In the genomic region with DNA sequence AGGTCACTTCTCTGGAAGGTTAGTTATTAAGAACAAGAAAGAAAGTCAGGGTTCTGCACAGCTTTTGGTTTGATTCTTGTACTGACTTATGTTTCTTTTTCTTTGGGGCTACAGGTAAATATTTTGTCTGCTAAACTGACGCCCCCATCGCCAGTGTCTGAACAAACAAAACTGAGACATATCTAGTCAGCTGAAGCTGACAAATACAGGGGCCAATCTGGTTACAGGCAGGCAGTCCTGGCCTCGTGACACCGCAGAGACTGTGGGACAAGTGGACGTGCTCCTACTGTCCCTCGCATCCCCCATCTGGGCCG, we compare ENCODE assay signal across 8 cellular contexts. TPM values are rescaled to one million over a fixed set of nuclear protein-coding genes. Genes with fewer than 3 reads are reported as not detected.
DNase-seq lines count a peak whose midpoint lies in the region; ATAC-seq and TF ChIP-seq lines count a peak whose summit lies in the region.

No MANE protein-coding gene starts in this region.

- H3K27ac Mint-ChIP-seq in activated CD8-positive, alpha-beta memory T cell treated with anti-CD3 and anti-CD28 coated beads, Interleukin-2, amount 10 ng/mL, durations not matched to agents 7 days and 5 days, result peak overlapping the region; percentile 98

- H3K36me3 Mint-ChIP-seq in activated CD8-positive, alpha-beta memory T cell treated with anti-CD3 and anti-CD28 coated beads, Interleukin-2, amount 10 ng/mL, durations not matched to agents 7 days and 5 days, result peaks cover 8% of the 10 kb centered on the region

- WGBS in right lobe of liver (ENCODE audit: insufficient coverage, low coverage, low lambda C conversion rate, missing lambda C conversion rate), result 0% methylated on average over 2 of the region's 7 CpGs
- 0 to 1% methylated on average over 5 to 7 of the region's 7 CpGs for WGBS in thyroid gland, 2 donors

- no peak for DNase-seq in activated CD8-positive, alpha-beta memory T cell treated with anti-CD3 and anti-CD28 coated beads, Interleukin-2, amount 10 ng/mL, durations not matched to agents 7 days and 5 days
- DNase-seq in activated CD8-positive, alpha-beta memory T cell treated with anti-CD3 and anti-CD28 coated beads, Interleukin-2, amount 50 U/mL, for 48 hours, result no peak
- DNase-seq in astrocyte of the cerebellum (ENCODE audit: low read depth) (no peak), right lobe of liver (no peak), thyroid gland (no peak), AML-193 (lab: John Stamatoyannopoulos, UW) (no peak), OCI-M1 (lab: John Stamatoyannopoulos, UW) (no peak)

- CTCF ChIA-PET in activated CD8-positive, alpha-beta memory T cell treated with anti-CD3 and anti-CD28 coated beads, Interleukin-2, amount 10 ng/mL, durations not matched to agents 7 days and 5 days (lab: Charles Lee), result interaction anchor here (0.8 to 1.2 kb wide), 4 partner anchors 13 to 1635 kb away, joined by 3 read pairs; no protein-coding TSS in a partner anchor

- H3K4me1 Mint-ChIP-seq in activated CD8-positive, alpha-beta memory T cell treated with anti-CD3 and anti-CD28 coated beads, Interleukin-2, amount 10 ng/mL, durations not matched to agents 7 days and 5 days, result peaks cover 43% of the 10 kb centered on the region

- H3K27me3 ChIP-seq in right lobe of liver (no peaks in the 10 kb centered on the region), thyroid gland (no peaks in the 10 kb centered on the region)

- H3K36me3 ChIP-seq in right lobe of liver, result no peaks in the 10 kb centered on the region
- no peaks in the 10 kb centered on the region for H3K36me3 ChIP-seq in thyroid gland

- H3K4me3 Mint-ChIP-seq in activated CD8-positive, alpha-beta memory T cell treated with anti-CD3 and anti-CD28 coated beads, Interleukin-2, amount 10 ng/mL, durations not matched to agents 7 days and 5 days, result peak overlapping the region; percentile 91

- H3K27me3 Mint-ChIP-seq in activated CD8-positive, alpha-beta memory T cell treated with anti-CD3 and anti-CD28 coated beads, Interleukin-2, amount 10 ng/mL, durations not matched to agents 7 days and 5 days, result no peaks in the 10 kb centered on the region

- no peak for TF ChIP-seq POLR2A in right lobe of liver (IDR thresholded peaks at IDR 0.05)
- no peak for TF ChIP-seq POLR2A in thyroid gland (IDR thresholded peaks at IDR 0.05)

- no peaks in the 10 kb centered on the region for H3K9me3 ChIP-seq in right lobe of liver
- no peaks in the 10 kb centered on the region for H3K9me3 ChIP-seq in thyroid gland

- intact Hi-C loops in right lobe of liver (cut with DNase I) (no loop called here), thyroid gland (cut with DNase I) (no loop called here)

- ATAC-seq in activated CD8-positive, alpha-beta memory T cell treated with anti-CD3 and anti-CD28 coated beads, Interleukin-2, amount 10 ng/mL, durations not matched to agents 7 days and 5 days, result no peak
- ATAC-seq in right lobe of liver, result peak in 1 of 4 donors; percentile 42
- no peak for ATAC-seq in GM21526 (IDR thresholded peaks at IDR 0.05; ENCODE audit: low FRiP score, unreplicated experiment)

- H3K4me1 ChIP-seq in right lobe of liver, result peaks cover 0 to 19% (median 6%) of the 10 kb centered on the region in 4 donors
- H3K4me1 ChIP-seq in thyroid gland, result peaks cover 4 to 15% of the 10 kb centered on the region in 2 donors

- H3K4me3 ChIP-seq in astrocyte of the cerebellum (ENCODE audit: low read depth, low read length) (peak overlapping the region; percentile 70), right lobe of liver (peak overlapping the region; percentile 64 to 73 (median 68)), thyroid gland (replicated peaks in 1 of 3) (peak overlapping the region; percentile 4 to 60 (median 44))

- H3K9me3 Mint-ChIP-seq in activated CD8-positive, alpha-beta memory T cell treated with anti-CD3 and anti-CD28 coated beads, Interleukin-2, amount 10 ng/mL, durations not matched to agents 7 days and 5 days (ENCODE audit: low read depth), result no peaks in the 10 kb centered on the region

- TF ChIP-seq CTCF in astrocyte of the cerebellum (IDR thresholded peaks at IDR 0.05; ENCODE audit: low read depth, low read length, missing control alignments) (no peak), right lobe of liver (IDR thresholded peaks at IDR 0.05) (no peak), thyroid gland (IDR thresholded peaks at IDR 0.05) (no peak)

- in situ Hi-C loops in astrocyte of the cerebellum (cut with HindIII; ENCODE audit: low sequenced_read_pairs), result no loop called here

- H3K27ac ChIP-seq in right lobe of liver, result peak overlapping the region; percentile 92 to 97 (median 96)
- H3K27ac ChIP-seq in thyroid gland, result peak overlapping the region; percentile 84 to 91 (median 88)

RNA-seq across cellular contexts. Expression of gene RPL14, which starts 4.6 kb away (rescaled TPM):
- total RNA-seq in activated CD8-positive, alpha-beta memory T cell treated with anti-CD3 and anti-CD28 coated beads, Interleukin-2, amount 10 ng/mL, durations not matched to agents 7 days and 5 days, result 1,000 to 10,000 TPM; 1,755 to 2,066 TPM
- total RNA-seq in right lobe of liver (100 to 1,000 TPM; 173 to 573 (median 551) TPM), thyroid gland (100 to 1,000 TPM; 272 to 723 (median 339) TPM)

RNA-seq across cellular contexts. Expression of gene ZNF619, which starts 24.4 kb away (rescaled TPM):
- total RNA-seq in activated CD8-positive, alpha-beta memory T cell treated with anti-CD3 and anti-CD28 coated beads, Interleukin-2, amount 10 ng/mL, durations not matched to agents 7 days and 5 days, result 10 to 100 TPM; 10.1 to 11.0 TPM
- total RNA-seq in right lobe of liver, result 1 to 10 TPM; 2.0 to 5.2 (median 4.5) TPM
- total RNA-seq in thyroid gland, result 10 to 100 TPM in 1 of 4 donors, 1 to 10 TPM in 3; 8.2 to 10.2 (median 9.7) TPM

RNA-seq across cellular contexts. Expression of gene ZNF620, which starts 53.3 kb away (rescaled TPM):
- total RNA-seq in activated CD8-positive, alpha-beta memory T cell treated with anti-CD3 and anti-CD28 coated beads, Interleukin-2, amount 10 ng/mL, durations not matched to agents 7 days and 5 days, result 1 to 10 TPM; 5.7 to 8.3 TPM
- 1 to 10 TPM; 1.1 to 2.3 (median 1.6) TPM for total RNA-seq in right lobe of liver
- 1 to 10 TPM; 5.6 to 8.6 (median 7.0) TPM for total RNA-seq in thyroid gland
